Comparison of ENCODE assay signal across 8 cellular contexts in the genomic region with DNA sequence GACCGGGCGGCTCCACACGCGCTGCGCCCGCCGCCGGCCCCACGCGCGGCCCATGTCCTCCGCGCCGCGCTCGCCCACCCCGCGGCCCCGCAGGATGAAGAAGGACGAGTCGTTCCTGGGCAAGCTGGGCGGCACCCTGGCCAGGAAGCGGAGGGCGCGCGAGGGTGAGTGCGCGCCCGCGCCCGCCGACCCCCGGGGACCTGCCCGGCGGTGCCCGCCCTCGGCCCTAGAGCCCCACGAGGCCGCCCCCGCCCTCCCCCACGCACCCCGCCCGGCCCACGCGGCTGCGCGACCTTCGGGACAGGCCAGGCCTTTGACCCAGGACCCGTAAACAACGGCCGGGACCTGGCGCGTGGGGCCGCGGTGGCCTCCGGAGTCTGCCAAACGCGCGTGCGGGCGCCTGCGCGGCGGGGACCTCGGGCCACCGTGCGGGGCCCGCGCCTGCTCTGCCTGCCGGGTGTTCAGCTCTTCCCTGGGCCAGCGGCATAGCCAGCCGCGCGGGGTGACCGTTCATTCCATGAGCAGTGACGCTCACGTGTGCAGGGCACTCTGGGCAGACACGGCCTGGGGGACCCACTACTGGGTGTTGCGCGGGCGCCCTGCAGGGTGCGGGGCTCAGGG. TPM values are rescaled to one million over a fixed set of nuclear protein-coding genes. Genes with fewer than 3 reads are reported as not detected.
A peak's percentile ranks its signal among the peaks of the same experiment; 100 is the strongest.
DNase-seq lines count a peak whose midpoint lies in the region; ATAC-seq and TF ChIP-seq lines count a peak whose summit lies in the region.

PARVB (plus strand) TSS at position 15 of the 621 bp plus-strand sequence; CDS start at position 53, 38 bp downstream.

- peak within 1 kb of the TSS; percentile 44 for H3K4me3 ChIP-seq in A673 (ENCODE audit: low read depth, low read length, poor library complexity, severe bottlenecking)
- H3K4me3 ChIP-seq in ectodermal cell (ENCODE audit: insufficient read depth, low read depth, low read length): peak within 1 kb of the TSS; percentile 43
- peak within 1 kb of the TSS; percentile 61 to 88 for H3K4me3 ChIP-seq in mesenchymal stem cell (ENCODE audit: insufficient read depth in 1 of 2, low read depth in 1 of 2, low read length in 2 of 2)
- peak within 1 kb of the TSS; percentile 72 to 80 (median 75) for H3K4me3 ChIP-seq in subcutaneous abdominal adipose tissue (ENCODE audit: low read depth in 1 of 5, low read length in 5 of 5)

- peaks cover 23% of the 10 kb centered on the region for H3K4me1 ChIP-seq in A673 (ENCODE audit: insufficient read depth, low read length, poor library complexity, severe bottlenecking)
- no peaks in the 10 kb centered on the region for H3K4me1 ChIP-seq in ectodermal cell (ENCODE audit: control insufficient read depth, insufficient read depth, low read length)
- peaks cover 14% of the 10 kb centered on the region for H3K4me1 ChIP-seq in mesenchymal stem cell (ENCODE audit: control insufficient read depth, insufficient read depth, low read depth, low read length)
- H3K4me1 ChIP-seq in subcutaneous abdominal adipose tissue (ENCODE audit: control insufficient read depth in 5 of 5, insufficient read depth in 5 of 5, low read length in 5 of 5): peaks cover 0 to 56% (median 41%) of the 10 kb centered on the region in 5 donors

- BruUV-seq in A673 (replicated peaks; lab: Mats Ljungman, UMichigan): no TSS peak

- peak within 1 kb of the TSS in 1 of 2 experiments; percentile 90 for H3K14ac ChIP-seq in mesenchymal stem cell (ENCODE audit: low read length in 2 of 2)

- H3K27ac ChIP-seq in A673 (ENCODE audit: low read depth, low read length, poor library complexity, severe bottlenecking) (peak within 1 kb of the TSS; percentile 94), ectodermal cell (ENCODE audit: insufficient read depth, low read depth, low read length, poor library complexity, severe bottlenecking) (no peak within 1 kb of the TSS), mesenchymal stem cell (ENCODE audit: low read length, poor library complexity, severe bottlenecking) (no peak within 1 kb of the TSS), subcutaneous abdominal adipose tissue (ENCODE audit: low read depth, low read length) (peak within 1 kb of the TSS; percentile 94)

- CTCF ChIA-PET in A673 (lab: Charles Lee): no interaction called here

- H3K4ac ChIP-seq in mesenchymal stem cell (ENCODE audit: low read depth in 1 of 2, low read length in 2 of 2): peak within 1 kb of the TSS; percentile 30 to 90

- H2AFZ ChIP-seq in mesenchymal stem cell (ENCODE audit: low read depth, low read length): peak within 1 kb of the TSS; percentile 74

- H3K18ac ChIP-seq in mesenchymal stem cell (ENCODE audit: low read depth in 1 of 2, low read length in 2 of 2): peak within 1 kb of the TSS; percentile 41 to 86

- intact Hi-C loops in A673 (cut with micrococcal nuclease; ENCODE audit: unreplicated experiment): no loop called here
- intact Hi-C loops in T-helper 1 cell treated with Interleukin-12 subunit alpha and Interleukin-12 subunit beta and Interleukin-4 antibody, amounts not matched to agents 30 ng/mL and 1 ng/mL, for 36 hours (cut with micrococcal nuclease): loop anchor here (2.0 kb wide), 1 partner anchor 212 kb away; the partner anchor contains the start of gene EFCAB6

- H4K8ac ChIP-seq in mesenchymal stem cell (ENCODE audit: low read length): peak within 1 kb of the TSS; percentile 83

- H4K91ac ChIP-seq in mesenchymal stem cell (ENCODE audit: low read length): peak within 1 kb of the TSS; percentile 72

- peak within 1 kb of the TSS in 1 of 2 experiments; percentile 87 for H3K23ac ChIP-seq in mesenchymal stem cell (ENCODE audit: low read length in 2 of 2)

- no peak for TF ChIP-seq CTCF in A673 (conservative IDR thresholded peaks at IDR 0.05; ENCODE audit: low read depth, low read length)

- 10 to 11% methylated on average over 82 of the region's 82 CpGs for WGBS in ectodermal cell, 2 experiments
- WGBS in mesenchymal stem cell: 5% methylated on average over 56 of the region's 82 CpGs

- H2BK12ac ChIP-seq in mesenchymal stem cell (ENCODE audit: low read length in 2 of 2): peak within 1 kb of the TSS in 1 of 2 experiments; percentile 70

- H3K9ac ChIP-seq in mesenchymal stem cell (ENCODE audit: low read length) (peak within 1 kb of the TSS; percentile 94), subcutaneous abdominal adipose tissue (ENCODE audit: low read length in 5 of 5) (peak within 1 kb of the TSS; percentile 48 to 93 (median 84))

- H3K79me1 ChIP-seq in mesenchymal stem cell (replicated peaks; ENCODE audit: low read length, poor library complexity, severe bottlenecking): peaks cover 3% of the 10 kb centered on the region

- POLR2A ChIA-PET in A673 (lab: Charles Lee; ENCODE audit: low non-redundant PET): no interaction called here

- no peak within 1 kb of the TSS for H2AK5ac ChIP-seq in mesenchymal stem cell (ENCODE audit: low read length, severe bottlenecking)

- H3K27me3 ChIP-seq in A673 (replicated peaks; ENCODE audit: insufficient read depth, low read depth, low read length, poor library complexity) (no peaks in the 10 kb centered on the region), ectodermal cell (ENCODE audit: control insufficient read depth, insufficient read depth, low read length, poor library complexity, severe bottlenecking) (peaks cover 15% of the 10 kb centered on the region), mesenchymal stem cell (ENCODE audit: control insufficient read depth in 1 of 2, insufficient read depth in 1 of 2, low read length in 2 of 2) (no peaks in the 10 kb centered on the region), subcutaneous abdominal adipose tissue (ENCODE audit: control insufficient read depth in 5 of 5, insufficient read depth in 4 of 5, low read length in 5 of 5) (no peaks in the 10 kb centered on the region)

- H3K36me3 ChIP-seq in A673 (ENCODE audit: insufficient read depth, low read length, poor library complexity, severe bottlenecking) (no peaks in the 10 kb centered on the region), ectodermal cell (ENCODE audit: control insufficient read depth, insufficient read depth, low read length) (no peaks in the 10 kb centered on the region), mesenchymal stem cell (ENCODE audit: control insufficient read depth in 1 of 2, insufficient read depth in 2 of 2, low read depth in 1 of 2, low read length in 2 of 2) (no peaks in the 10 kb centered on the region), subcutaneous abdominal adipose tissue (ENCODE audit: control insufficient read depth in 5 of 5, insufficient read depth in 5 of 5, low read length in 5 of 5) (no peaks in the 10 kb centered on the region)

- peak within 1 kb of the TSS; percentile 88 for H2BK120ac ChIP-seq in mesenchymal stem cell (ENCODE audit: low read depth, low read length)

- H3K9me3 ChIP-seq in A673 (ENCODE audit: low read depth, low read length, poor library complexity, severe bottlenecking): no peaks in the 10 kb centered on the region
- H3K9me3 ChIP-seq in ectodermal cell (ENCODE audit: control insufficient read depth, low read length): no peaks in the 10 kb centered on the region
- H3K9me3 ChIP-seq in mesenchymal stem cell (ENCODE audit: control insufficient read depth, low read length): no peaks in the 10 kb centered on the region
- no peaks in the 10 kb centered on the region for H3K9me3 ChIP-seq in subcutaneous abdominal adipose tissue (ENCODE audit: control insufficient read depth in 5 of 5, low read length in 5 of 5)

- peak within 1 kb of the TSS; percentile 82 for H2BK15ac ChIP-seq in mesenchymal stem cell (ENCODE audit: low read depth, poor library complexity, severe bottlenecking)

- no peak within 1 kb of the TSS for H2BK5ac ChIP-seq in mesenchymal stem cell (ENCODE audit: low read depth, low read length, poor library complexity, severe bottlenecking)

- DNase-seq in A673 (ENCODE audit: low spot score): peak; percentile 13
- DNase-seq in GM19238 (ENCODE audit: insufficient read length, low spot score): peak; percentile 48
- peak; percentile 36 for DNase-seq in mesenchymal stem cell
- no peak for DNase-seq in COLO829 (ENCODE audit: low spot score)

- H3K4me2 ChIP-seq in mesenchymal stem cell (ENCODE audit: low read length, poor library complexity, severe bottlenecking): peak within 1 kb of the TSS; percentile 75

- no peak for ATAC-seq in HG02588 (IDR thresholded peaks at IDR 0.05; ENCODE audit: unreplicated experiment)

RNA-seq across cellular contexts. Expression of gene PARVB, which starts in this region (rescaled TPM):
- total RNA-seq in A673 (2021): 18.3 and 18.4 TPM in 2 replicates
- total RNA-seq in T-helper 1 cell treated with Interleukin-12 subunit alpha and Interleukin-12 subunit beta and Interleukin-4 antibody, amounts not matched to agents 30 ng/mL and 1 ng/mL, for 36 hours: 39.2 and 41.5 TPM in 2 replicates
- 12.4 TPM for polyA plus RNA-seq in ectodermal cell (2013, experiment 1 of 4)
- polyA plus RNA-seq in ectodermal cell (2013, experiment 2 of 4): 12.2 TPM
- 9.3 TPM for polyA plus RNA-seq in ectodermal cell (2013, experiment 3 of 4)
- polyA plus RNA-seq in ectodermal cell (2013, experiment 4 of 4): 12.6 TPM
- 14.6 TPM for polyA plus RNA-seq in mesenchymal stem cell (2013, experiment 1 of 2)
- 13.4 TPM for polyA plus RNA-seq in mesenchymal stem cell (2013, experiment 2 of 2)

Comparison
In these comparisons a context has a peak if more than half of its experiments do, and no peak if none do; other contexts are left out.
1. H3K27ac ChIP-seq: peak in A673 (single experiment) and subcutaneous abdominal adipose tissue (single experiment); none in ectodermal cell (single experiment) and mesenchymal stem cell (single experiment).
2. Peak in every context shown above with its lines, with median percentiles within 50 percentile points of each other: H3K4me3 ChIP-seq.